Comparison of ENCODE assay signal across 12 cellular contexts in genomic region chr2:224934542-224935188, GRCh38.
DNase-seq lines count a peak whose midpoint lies in the region; ATAC-seq and TF ChIP-seq lines count a peak whose summit lies in the region.
"Had no signal": no experiment of that assay in that cellular context is flagged by ENCODE, and none has a peak within 500 bp of the region (broad histone marks: within the 10 kb centered on the region; RNA-seq: fewer than 3 reads in every experiment).

No MANE protein-coding gene starts in this region.

- no peak for TF ChIP-seq EP300 in tibial nerve (IDR thresholded peaks at IDR 0.05)

- peaks cover 10 to 31% of the 10 kb centered on the region in 2 donors for H3K36me3 Mint-ChIP-seq in activated T-cell treated with anti-CD3 and anti-CD28 coated beads, Interleukin-2, amount 50 U/mL, for 72 hours (ENCODE audit: insufficient read depth in 2 of 2)
- peaks cover 36% of the 10 kb centered on the region for H3K36me3 Mint-ChIP-seq in activated T-cell treated with anti-CD3 and anti-CD28 coated beads, Interleukin-2, amount 50 U/mL, for 4 hours (ENCODE audit: insufficient read depth)
- H3K36me3 Mint-ChIP-seq in stimulated activated memory B cell treated with anti-CD40 and anti-IgM and Interleukin-4, amounts not matched to agents 10 μg/mL and 1 μg/mL and 100 μg/mL, for 72 hours, result peaks cover 37% of the 10 kb centered on the region

- H3K4me1 Mint-ChIP-seq in activated T-cell treated with anti-CD3 and anti-CD28 coated beads, Interleukin-2, amount 50 U/mL, for 72 hours (ENCODE audit: low read depth), result peaks cover 96% of the 10 kb centered on the region
- H3K4me1 Mint-ChIP-seq in activated T-cell treated with anti-CD3 and anti-CD28 coated beads, Interleukin-2, amount 50 U/mL, for 4 hours (ENCODE audit: low read depth), result peaks cover 89% of the 10 kb centered on the region
- peaks cover 88% of the 10 kb centered on the region for H3K4me1 Mint-ChIP-seq in stimulated activated memory B cell treated with anti-CD40 and anti-IgM and Interleukin-4, amounts not matched to agents 10 μg/mL and 1 μg/mL and 100 μg/mL, for 72 hours

- no peak for DNase-seq in activated T-cell treated with anti-CD3 and anti-CD28 coated beads, Interleukin-2, amount 50 U/mL, for 72 hours
- DNase-seq in activated T-cell treated with anti-CD3 and anti-CD28 coated beads, Interleukin-2, amount 50 U/mL, for 4 hours, result no peak
- DNase-seq in fibroblast of lung (ENCODE audit: low read depth in 2 of 2) (peak; percentile 54 to 64), tibial nerve (ENCODE audit: low spot score in 2 of 2) (no peak), GM19240 (ENCODE audit: insufficient read length, low spot score) (no peak)
- DNase-seq: activated effector memory CD4-positive, alpha-beta T cell treated with Interleukin-2 at 50 U/mL for 16 hours; effector CD8-positive, alpha-beta T cell; NCI-H2081 had no signal

- H3K36me3 ChIP-seq in fibroblast of lung (ENCODE audit: control insufficient read depth, insufficient read depth, low read length) (peaks cover 3% of the 10 kb centered on the region), tibial nerve (peaks cover 0 to 11% (median 0%) of the 10 kb centered on the region in 3 donors)

- no peak overlapping the region for H3K4me2 ChIP-seq in fibroblast of lung (ENCODE audit: extremely low read depth, insufficient read depth, low read length)

- H3K4me3 ChIP-seq in fibroblast of lung (replicated peaks in 1 of 4; ENCODE audit: control extremely low read depth in 1 of 4, insufficient read depth in 1 of 4, low read depth in 3 of 4, low read length in 4 of 4) (no peak overlapping the region), tibial nerve (no peak overlapping the region)

- peak overlapping the region; percentile 90 for H3K27ac Mint-ChIP-seq in activated T-cell treated with anti-CD3 and anti-CD28 coated beads, Interleukin-2, amount 50 U/mL, for 72 hours
- peak overlapping the region; percentile 80 for H3K27ac Mint-ChIP-seq in stimulated activated memory B cell treated with anti-CD40 and anti-IgM and Interleukin-4, amounts not matched to agents 10 μg/mL and 1 μg/mL and 100 μg/mL, for 72 hours

- peak overlapping the region; percentile 16 to 75 for H3K4me3 Mint-ChIP-seq in activated T-cell treated with anti-CD3 and anti-CD28 coated beads, Interleukin-2, amount 50 U/mL, for 72 hours
- no peak overlapping the region for H3K4me3 Mint-ChIP-seq in activated T-cell treated with anti-CD3 and anti-CD28 coated beads, Interleukin-2, amount 50 U/mL, for 4 hours
- H3K4me3 Mint-ChIP-seq in stimulated activated memory B cell treated with anti-CD40 and anti-IgM and Interleukin-4, amounts not matched to agents 10 μg/mL and 1 μg/mL and 100 μg/mL, for 72 hours, result no peak overlapping the region

- H3K9ac ChIP-seq in fibroblast of lung (ENCODE audit: insufficient read depth, low read length), result no peak overlapping the region

- H2AFZ ChIP-seq in fibroblast of lung (ENCODE audit: low read length), result no peak overlapping the region

- no peaks in the 10 kb centered on the region for H4K20me1 ChIP-seq in fibroblast of lung (ENCODE audit: control insufficient read depth, extremely low read depth, insufficient read depth, low read length)

- H3K27me3 ChIP-seq in fibroblast of lung (ENCODE audit: control insufficient read depth, insufficient read depth, low read length) (no peaks in the 10 kb centered on the region), tibial nerve (no peaks in the 10 kb centered on the region)

- no peaks in the 10 kb centered on the region for H3K27me3 Mint-ChIP-seq in activated T-cell treated with anti-CD3 and anti-CD28 coated beads, Interleukin-2, amount 50 U/mL, for 72 hours (ENCODE audit: low read depth)
- no peaks in the 10 kb centered on the region for H3K27me3 Mint-ChIP-seq in activated T-cell treated with anti-CD3 and anti-CD28 coated beads, Interleukin-2, amount 50 U/mL, for 4 hours (ENCODE audit: low read depth)
- no peaks in the 10 kb centered on the region for H3K27me3 Mint-ChIP-seq in stimulated activated memory B cell treated with anti-CD40 and anti-IgM and Interleukin-4, amounts not matched to agents 10 μg/mL and 1 μg/mL and 100 μg/mL, for 72 hours

- peaks cover 8% of the 10 kb centered on the region for H3K79me2 ChIP-seq in fibroblast of lung (ENCODE audit: control insufficient read depth, insufficient read depth, low read length)

- H3K27ac ChIP-seq in VCaP (peak overlapping the region; percentile 90), fibroblast of lung (ENCODE audit: insufficient read depth, low read length) (no peak overlapping the region), tibial nerve (no peak overlapping the region)

- TF ChIP-seq CTCF in VCaP (conservative IDR thresholded peaks at IDR 0.05), result no peak
- TF ChIP-seq CTCF in fibroblast of lung (conservative IDR thresholded peaks at IDR 0.05 in 1 of 2, IDR thresholded peaks at IDR 0.05 in 1 of 2; ENCODE audit: low read depth in 1 of 2, low read length in 2 of 2), result no peak
- TF ChIP-seq CTCF in tibial nerve (IDR thresholded peaks at IDR 0.05), result no peak

- H3K9me3 ChIP-seq in fibroblast of lung (ENCODE audit: control insufficient read depth, insufficient read depth, low read depth, low read length) (no peaks in the 10 kb centered on the region), tibial nerve (no peaks in the 10 kb centered on the region)

- TF ChIP-seq POLR2A in tibial nerve (IDR thresholded peaks at IDR 0.05), result no peak

- H3K4me1 ChIP-seq in fibroblast of lung (ENCODE audit: control insufficient read depth, extremely low read depth, insufficient read depth, low read length) (peaks cover 4% of the 10 kb centered on the region), tibial nerve (peaks cover 0 to 32% (median 16%) of the 10 kb centered on the region in 4 donors)

- ATAC-seq in activated T-cell treated with anti-CD3 and anti-CD28 coated beads, Interleukin-2, amount 50 U/mL, for 72 hours (replicated peaks in 1 of 2), result no peak
- no peak for ATAC-seq in activated T-cell treated with anti-CD3 and anti-CD28 coated beads, Interleukin-2, amount 50 U/mL, for 4 hours
- ATAC-seq in stimulated activated memory B cell treated with anti-CD40 and anti-IgM and Interleukin-4, amounts not matched to agents 10 μg/mL and 1 μg/mL and 100 μg/mL, for 72 hours, result no peak
- no peak for ATAC-seq in GM19452 (IDR thresholded peaks at IDR 0.05; ENCODE audit: unreplicated experiment)
- ATAC-seq: HepG2 had no signal

- 72 to 74% methylated on average over 5 of the region's 5 CpGs for WGBS in tibial nerve, 2 donors

- H3K9me3 Mint-ChIP-seq in activated T-cell treated with anti-CD3 and anti-CD28 coated beads, Interleukin-2, amount 50 U/mL, for 72 hours, result no peaks in the 10 kb centered on the region
- H3K9me3 Mint-ChIP-seq in activated T-cell treated with anti-CD3 and anti-CD28 coated beads, Interleukin-2, amount 50 U/mL, for 4 hours, result no peaks in the 10 kb centered on the region
- H3K9me3 Mint-ChIP-seq in stimulated activated memory B cell treated with anti-CD40 and anti-IgM and Interleukin-4, amounts not matched to agents 10 μg/mL and 1 μg/mL and 100 μg/mL, for 72 hours, result no peaks in the 10 kb centered on the region

Comparison
In these comparisons a context has a peak if more than half of its experiments do, and no peak if none do; other contexts are left out.
1. H3K4me3 Mint-ChIP-seq: peak in activated T-cell treated with anti-CD3 and anti-CD28 coated beads, Interleukin-2, amount 50 U/mL, for 72 hours (2 of 2); none in activated T-cell treated with anti-CD3 and anti-CD28 coated beads, Interleukin-2, amount 50 U/mL, for 4 hours (single experiment) and stimulated activated memory B cell treated with anti-CD40 and anti-IgM and Interleukin-4, amounts not matched to agents 10 μg/mL and 1 μg/mL and 100 μg/mL, for 72 hours (single experiment).
2. DNase-seq: peak in fibroblast of lung (2 of 2); none in activated T-cell treated with anti-CD3 and anti-CD28 coated beads, Interleukin-2, amount 50 U/mL, for 72 hours (0 of 2), activated T-cell treated with anti-CD3 and anti-CD28 coated beads, Interleukin-2, amount 50 U/mL, for 4 hours (single experiment), tibial nerve (0 of 2) and GM19240 (single experiment).